19 cellular contexts compared by ENCODE assay signal in genomic region chr14:48690349-48690748, GRCh38.
DNase-seq lines count a peak whose midpoint lies in the region; FAIRE-seq and TF ChIP-seq lines count a peak whose summit lies in the region.
"Had no signal": no experiment of that assay in that cellular context is flagged by ENCODE, and none has a peak within 500 bp of the region (broad histone marks: within the 10 kb centered on the region; RNA-seq: fewer than 3 reads in every experiment).

No MANE protein-coding gene starts in this region.

- H3K36me3 ChIP-seq in SK-N-SH (replicated peaks in 1 of 2; ENCODE audit: control insufficient read depth in 1 of 2, insufficient read depth in 2 of 2, low read length in 1 of 2) = no peaks in the 10 kb centered on the region
- H3K36me3 ChIP-seq in MG63 = no peaks in the 10 kb centered on the region
- H3K36me3 ChIP-seq: heart right ventricle, lower lobe of right lung, neutrophil had no signal

- H3K4me2 ChIP-seq in SK-N-SH = no peak overlapping the region

- no peaks in the 10 kb centered on the region for H4K20me1 ChIP-seq in SK-N-SH (ENCODE audit: insufficient read depth)

- no peaks in the 10 kb centered on the region for H3K9me2 ChIP-seq in SK-N-SH

- H3K4me3 ChIP-seq in SK-N-SH (ENCODE audit: low read depth in 2 of 2, low read length in 1 of 2) (no peak overlapping the region), MG63 (no peak overlapping the region)
- H3K4me3 ChIP-seq: heart right ventricle, lower lobe of right lung, skin epidermis had no signal

- no peaks in the 10 kb centered on the region for H3F3A ChIP-seq in SK-N-SH (replicated peaks; ENCODE audit: insufficient read depth)

- H3K4me1 ChIP-seq in SK-N-SH (ENCODE audit: control insufficient read depth in 1 of 2, insufficient read depth in 2 of 2, low read depth in 1 of 2, low read length in 1 of 2) = no peaks in the 10 kb centered on the region
- H3K4me1 ChIP-seq: heart right ventricle, lower lobe of right lung had no signal

- no peaks in the 10 kb centered on the region for H3K9me3 ChIP-seq in SK-N-SH
- no peaks in the 10 kb centered on the region for H3K9me3 ChIP-seq in MG63
- H3K9me3 ChIP-seq: heart right ventricle, lower lobe of right lung, neutrophil had no signal

- H2AFZ ChIP-seq in SK-N-SH (ENCODE audit: low read depth) = no peak overlapping the region

- DNase-seq in D721Med (ENCODE audit: insufficient read length, low spot score) (no peak), Kasumi-1 (lab: John Stamatoyannopoulos, UW) (peak; percentile 33 to 46), SK-N-SH (no peak), iris pigment epithelial cell (ENCODE audit: low read depth) (peak; percentile 37), GM19239 (ENCODE audit: insufficient read length, low spot score) (no peak), C1 segment of cervical spinal cord (lab: John Stamatoyannopoulos, UW) (no peak), MG63 (no peak)
- DNase-seq in activated CD4-positive, CD25-positive, alpha-beta regulatory T cell (lab: John Stamatoyannopoulos, UW) = no peak
- DNase-seq: activated CD8-positive, alpha-beta memory T cell treated with anti-CD3 and anti-CD28 coated beads, Interleukin-2, amount 50 U/mL, for 4 hours; CD4-positive, alpha-beta T cell; GOT3; heart right ventricle; lower lobe of right lung; MV-4-11; NCI-H446; SHP77 treated with DMSO at 0.1 percent for 48 hours had no signal

- POLR2A ChIA-PET in SK-N-SH (lab: Yijun Ruan, JAX) = no interaction called here

- no peak overlapping the region for H3K27ac ChIP-seq in SK-N-SH (ENCODE audit: low read depth in 2 of 2, low read length in 1 of 2)
- H3K27ac ChIP-seq: heart right ventricle, lower lobe of right lung, neutrophil, skin epidermis had no signal

- H3K79me2 ChIP-seq in SK-N-SH (ENCODE audit: insufficient read depth) = no peaks in the 10 kb centered on the region

- 39% methylated on average over 1 of the region's 1 CpG for WGBS in SK-N-SH (ENCODE audit: low lambda C conversion rate)

- TF ChIP-seq CTCF in D721Med (IDR thresholded peaks at IDR 0.05; ENCODE audit: insufficient read depth, missing control alignments) = peak; percentile 22
- TF ChIP-seq CTCF in SK-N-SH (IDR thresholded peaks at IDR 0.05) = peak; percentile 29

- TF ChIP-seq RAD21 in SK-N-SH (IDR thresholded peaks at IDR 0.05; ENCODE audit: low read length) = peak; percentile 48

- H3K27me3 ChIP-seq in SK-N-SH (ENCODE audit: insufficient read depth) (no peaks in the 10 kb centered on the region), MG63 (no peaks in the 10 kb centered on the region)
- H3K27me3 ChIP-seq: heart right ventricle, neutrophil had no signal

- no peak for TF ChIP-seq EP300 in SK-N-SH (IDR thresholded peaks at IDR 0.05; ENCODE audit: borderline replicate concordance in 1 of 2, low read depth in 1 of 2, low read length in 1 of 2)

- FAIRE-seq in D721Med (lab: Jason Lieb, UNC) (peak; percentile 38), GM19239 (lab: Jason Lieb, UNC) (no peak)
- FAIRE-seq: endothelial cell of umbilical vein had no signal

- H3K9ac ChIP-seq in SK-N-SH = no peak overlapping the region

- CTCF ChIA-PET in SK-N-SH (lab: Yijun Ruan, JAX) = no interaction called here

TF ChIP-seq in SK-N-SH, 30 proteins besides CTCF, POLR2A, EP300 and RAD21:
- TF ChIP-seq ELF1 (IDR thresholded peaks at IDR 0.05) = no peak
- TF ChIP-seq MXI1 (IDR thresholded peaks at IDR 0.05; ENCODE audit: low read depth, low read length) = no peak
- no peak for TF ChIP-seq SMC3 (IDR thresholded peaks at IDR 0.05; ENCODE audit: low read depth, low read length)
- no peak for TF ChIP-seq RXRA (IDR thresholded peaks at IDR 0.05; ENCODE audit: borderline replicate concordance, low read depth)

Comparison
In these comparisons a context has a peak if more than half of its experiments do, and no peak if none do; other contexts are left out.
1. DNase-seq: peak in Kasumi-1 (2 of 2) and iris pigment epithelial cell (single experiment); none in D721Med (single experiment), SK-N-SH (single experiment), GM19239 (single experiment), activated CD4-positive, CD25-positive, alpha-beta regulatory T cell (0 of 4), C1 segment of cervical spinal cord (0 of 14) and MG63 (single experiment).